In the genomic region with DNA sequence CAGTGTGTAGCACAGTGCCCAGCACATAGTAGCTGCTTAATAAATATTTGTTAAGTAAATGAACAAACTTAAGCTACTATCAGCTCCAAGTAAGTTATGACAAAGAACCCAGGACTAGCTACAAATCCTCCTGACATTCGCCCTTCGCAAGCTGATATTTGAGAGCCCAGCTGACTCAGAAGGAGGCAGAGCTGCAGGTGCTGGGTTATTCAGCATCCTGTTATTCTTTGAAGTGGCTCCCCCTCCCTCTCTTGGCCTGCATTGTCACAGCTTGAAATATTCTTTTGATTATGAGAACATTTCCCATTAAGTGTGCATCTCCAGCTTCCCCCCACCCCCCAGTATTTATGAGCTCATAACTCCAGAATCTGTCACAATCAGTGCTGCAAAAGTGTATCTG, we compare ENCODE assay signal across 9 cellular contexts.
DNase-seq lines count a peak whose midpoint lies in the region; ATAC-seq and TF ChIP-seq lines count a peak whose summit lies in the region.
"Had no signal": no experiment of that assay in that cellular context is flagged by ENCODE, and none has a peak within 500 bp of the region (broad histone marks: within the 10 kb centered on the region; RNA-seq: fewer than 3 reads in every experiment).

No MANE protein-coding gene starts in this region.

- DNase-seq in MCF 10A (ENCODE audit: unreplicated experiment) (peak; percentile 48), breast epithelium (ENCODE audit: low spot score in 2 of 2) (no peak), T1000 (lab: John Stamatoyannopoulos, UW) (peak; percentile 34), G401 (ENCODE audit: low spot score) (no peak)
- DNase-seq in effector memory CD8-positive, alpha-beta T cell: no peak
- DNase-seq in stimulated activated naive CD8-positive, alpha-beta T cell treated with anti-CD3 and anti-CD28 coated beads, Interleukin-15, Interleukin-2, amounts not matched to agents 100 U/mL and 50 U/mL, for 24 hours: peak; percentile 15

- H3K9me3 ChIP-seq in breast epithelium: no peaks in the 10 kb centered on the region

- ATAC-seq in effector memory CD8-positive, alpha-beta T cell (replicated peaks): peak; percentile 40
- ATAC-seq in stimulated activated naive CD8-positive, alpha-beta T cell treated with anti-CD3 and anti-CD28 coated beads, Interleukin-15, Interleukin-2, amounts not matched to agents 100 U/mL and 50 U/mL, for 24 hours: peak; percentile 77
- ATAC-seq in GM18502 (IDR thresholded peaks at IDR 0.05; ENCODE audit: poor library complexity, unreplicated experiment) (no peak), HG03342 (IDR thresholded peaks at IDR 0.05; ENCODE audit: unreplicated experiment) (no peak)

- no TSS peak for BruUV-seq in MCF 10A (replicated peaks; lab: Mats Ljungman, UMichigan)

- no peaks in the 10 kb centered on the region for H3K4me1 ChIP-seq in breast epithelium

- intact Hi-C loops in MCF 10A (cut with micrococcal nuclease): loop anchor here (5.0 kb wide), 2 partner anchors 152 to 212 kb away; no protein-coding TSS in a partner anchor
- intact Hi-C loops in breast epithelium (cut with DNase I; ENCODE audit: low total_unique reads): no loop called here

- H3K4me3 Mint-ChIP-seq in MCF 10A (ENCODE audit: unreplicated experiment): no peak overlapping the region
- no peak overlapping the region for H3K4me3 Mint-ChIP-seq in effector memory CD8-positive, alpha-beta T cell
- H3K4me3 Mint-ChIP-seq: CD8-positive, alpha-beta memory T cell had no signal

- peaks cover 22% of the 10 kb centered on the region for H3K27me3 Mint-ChIP-seq in MCF 10A (ENCODE audit: insufficient read depth, unreplicated experiment)
- peaks cover 10 to 21% of the 10 kb centered on the region in 2 donors for H3K27me3 Mint-ChIP-seq in effector memory CD8-positive, alpha-beta T cell

- in situ Hi-C loops in G401 (cut with HindIII; ENCODE audit: low sequenced_read_pairs): no loop called here

- TF ChIP-seq CTCF in MCF 10A (IDR thresholded peaks at IDR 0.05; ENCODE audit: unreplicated experiment) (no peak), breast epithelium (IDR thresholded peaks at IDR 0.05) (no peak)

- H3K36me3 Mint-ChIP-seq in MCF 10A (ENCODE audit: insufficient read depth, unreplicated experiment): no peaks in the 10 kb centered on the region
- no peaks in the 10 kb centered on the region for H3K36me3 Mint-ChIP-seq in effector memory CD8-positive, alpha-beta T cell (ENCODE audit: insufficient read depth)
- H3K36me3 Mint-ChIP-seq: CD8-positive, alpha-beta memory T cell had no signal

- no peak overlapping the region for H3K27ac ChIP-seq in breast epithelium

- TF ChIP-seq POLR2A in breast epithelium (IDR thresholded peaks at IDR 0.05): no peak

- H3K27ac Mint-ChIP-seq in MCF 10A (ENCODE audit: low read depth, unreplicated experiment): no peak overlapping the region
- no peak overlapping the region for H3K27ac Mint-ChIP-seq in effector memory CD8-positive, alpha-beta T cell

- no peak overlapping the region for H3K4me3 ChIP-seq in breast epithelium

- no peaks in the 10 kb centered on the region for H3K36me3 ChIP-seq in breast epithelium

- CTCF ChIA-PET in MCF 10A (lab: Yijun Ruan, JAX): interaction anchor here (0.6 to 1.8 kb wide), 14 partner anchors 9 to 786 kb away, joined by 3 to 6 read pairs (median 4); no protein-coding TSS in a partner anchor

- no peaks in the 10 kb centered on the region for H3K4me1 Mint-ChIP-seq in MCF 10A (ENCODE audit: insufficient read depth, unreplicated experiment)
- H3K4me1 Mint-ChIP-seq in effector memory CD8-positive, alpha-beta T cell (ENCODE audit: low read depth in 2 of 2): peaks cover 0 to 5% of the 10 kb centered on the region in 2 donors

- H3K27me3 ChIP-seq in breast epithelium: no peaks in the 10 kb centered on the region

- no peaks in the 10 kb centered on the region for H3K9me3 Mint-ChIP-seq in MCF 10A (ENCODE audit: unreplicated experiment)
- no peaks in the 10 kb centered on the region for H3K9me3 Mint-ChIP-seq in effector memory CD8-positive, alpha-beta T cell
- H3K9me3 Mint-ChIP-seq: CD8-positive, alpha-beta memory T cell had no signal

- POLR2A ChIA-PET in MCF 10A (lab: Yijun Ruan, JAX): interaction anchor here (1.2 to 1.4 kb wide), 2 partner anchors 78 to 80 kb away, joined by 4 to 5 read pairs; partner anchors contain the start of gene RALY

Comparison
In these comparisons a context has a peak if more than half of its experiments do, and no peak if none do; other contexts are left out.
1. DNase-seq: peak in MCF 10A (single experiment), T1000 (single experiment) and stimulated activated naive CD8-positive, alpha-beta T cell treated with anti-CD3 and anti-CD28 coated beads, Interleukin-15, Interleukin-2, amounts not matched to agents 100 U/mL and 50 U/mL, for 24 hours (single experiment); none in breast epithelium (0 of 2), effector memory CD8-positive, alpha-beta T cell (0 of 3) and G401 (single experiment).
2. ATAC-seq: peak in effector memory CD8-positive, alpha-beta T cell (single experiment) and stimulated activated naive CD8-positive, alpha-beta T cell treated with anti-CD3 and anti-CD28 coated beads, Interleukin-15, Interleukin-2, amounts not matched to agents 100 U/mL and 50 U/mL, for 24 hours (single experiment); none in GM18502 (single experiment) and HG03342 (single experiment).